ENCODE assay signal across 15 cellular contexts in genomic region chr5:145588113-145588512, GRCh38.
DNase-seq lines count a peak whose midpoint lies in the region; FAIRE-seq and TF ChIP-seq lines count a peak whose summit lies in the region.
"Had no signal": no experiment of that assay in that cellular context is flagged by ENCODE, and none has a peak within 500 bp of the region (broad histone marks: within the 10 kb centered on the region; RNA-seq: fewer than 3 reads in every experiment).

No MANE protein-coding gene starts in this region.

- TF ChIP-seq POLR2A in H54 (IDR thresholded peaks at IDR 0.05; ENCODE audit: low read depth, low read length): no peak

- in situ Hi-C loops in G401 (cut with HindIII; ENCODE audit: low sequenced_read_pairs): no loop called here

- no peak for TF ChIP-seq CTCF in choroid plexus epithelial cell (conservative IDR thresholded peaks at IDR 0.05; ENCODE audit: low read depth, low read length)

- H3K4me1 ChIP-seq in SJSA1 (replicated peaks): peaks cover 12% of the 10 kb centered on the region

- no peaks in the 10 kb centered on the region for H3K36me3 ChIP-seq in SJSA1

- no peaks in the 10 kb centered on the region for H3K27me3 ChIP-seq in SJSA1 (replicated peaks)

- DNase-seq in H54 (ENCODE audit: insufficient read length, low spot score): no peak
- no peak for DNase-seq in SJSA1 (ENCODE audit: low read depth in 1 of 2, low spot score in 2 of 2)
- DNase-seq in choroid plexus epithelial cell (ENCODE audit: low read depth): peak; percentile 26
- peak; percentile 4 for DNase-seq in pons (ENCODE audit: low spot score)
- DNase-seq in SIG-M5 (lab: John Stamatoyannopoulos, UW): no peak
- DNase-seq in G401 (ENCODE audit: low spot score): no peak
- no peak for DNase-seq in NCI-H1105 (lab: John Stamatoyannopoulos, UW)
- DNase-seq: C1 segment of cervical spinal cord, DMS153, NCI-H1048, NCI-H1694 treated with DMSO at 0.1 percent for 48 hours, NCI-H446, NCI-H748 treated with DMSO at 0.1 percent for 48 hours had no signal

- H3K27ac ChIP-seq in SJSA1: peak overlapping the region; percentile 22; the same call in 1 of the 2 replicates

- H3K4me3 ChIP-seq in SJSA1: no peak overlapping the region
- no peak overlapping the region for H3K4me3 ChIP-seq in choroid plexus epithelial cell (ENCODE audit: low read depth, low read length)

- no peaks in the 10 kb centered on the region for H3K9me3 ChIP-seq in SJSA1 (replicated peaks)

- FAIRE-seq in H54 (lab: Jason Lieb, UNC): peak; percentile 33
- FAIRE-seq: GM18507, HTR-8/SVneo had no signal

Comparison
In these comparisons a context has a peak if more than half of its experiments do, and no peak if none do; other contexts are left out.
1. DNase-seq: peak in choroid plexus epithelial cell (single experiment) and pons (single experiment); none in H54 (single experiment), SJSA1 (0 of 2), SIG-M5 (single experiment), G401 (single experiment) and NCI-H1105 (single experiment).